ENCODE assay signal across 5 cellular contexts in genomic region chr17:60641126-60641525, GRCh38.
"Had no signal": no experiment of that assay in that cellular context is flagged by ENCODE, and none has a peak within 500 bp of the region (broad histone marks: within the 10 kb centered on the region; RNA-seq: fewer than 3 reads in every experiment).

No MANE protein-coding gene starts in this region.

- H3K27me3 ChIP-seq: right atrium auricular region had no signal

- H3K4me1 ChIP-seq: right atrium auricular region had no signal

- DNase-seq: activated naive CD8-positive, alpha-beta T cell treated with anti-CD3 and anti-CD28 coated beads, Interleukin-2, amount 10 ng/mL, durations not matched to agents 7 days and 5 days had no signal

- H3K4me3 Mint-ChIP-seq: activated naive CD8-positive, alpha-beta T cell treated with anti-CD3 and anti-CD28 coated beads, Interleukin-2, amount 10 ng/mL, durations not matched to agents 7 days and 5 days; natural killer cell treated with Interleukin-12 subunit alpha and Interleukin-12 subunit beta and Interleukin-15 and Interleukin-18, amount 100 ng/mL, for 72 hours; WTC11 had no signal

- H3K36me3 Mint-ChIP-seq: natural killer cell treated with Interleukin-12 subunit alpha and Interleukin-12 subunit beta and Interleukin-15 and Interleukin-18, amount 100 ng/mL, for 72 hours had no signal

- H3K4me3 ChIP-seq: right atrium auricular region had no signal

- H3K9me3 ChIP-seq: right atrium auricular region had no signal

- H3K9me3 Mint-ChIP-seq: activated naive CD8-positive, alpha-beta T cell treated with anti-CD3 and anti-CD28 coated beads, Interleukin-2, amount 10 ng/mL, durations not matched to agents 7 days and 5 days; natural killer cell treated with Interleukin-12 subunit alpha and Interleukin-12 subunit beta and Interleukin-15 and Interleukin-18, amount 100 ng/mL, for 72 hours; WTC11 had no signal

- H3K27ac Mint-ChIP-seq: activated naive CD8-positive, alpha-beta T cell treated with anti-CD3 and anti-CD28 coated beads, Interleukin-2, amount 10 ng/mL, durations not matched to agents 7 days and 5 days; natural killer cell treated with Interleukin-12 subunit alpha and Interleukin-12 subunit beta and Interleukin-15 and Interleukin-18, amount 100 ng/mL, for 72 hours; progenitor cell of endocrine pancreas; WTC11 had no signal

- H3K27me3 Mint-ChIP-seq: activated naive CD8-positive, alpha-beta T cell treated with anti-CD3 and anti-CD28 coated beads, Interleukin-2, amount 10 ng/mL, durations not matched to agents 7 days and 5 days; natural killer cell treated with Interleukin-12 subunit alpha and Interleukin-12 subunit beta and Interleukin-15 and Interleukin-18, amount 100 ng/mL, for 72 hours; progenitor cell of endocrine pancreas had no signal

- H3K27ac ChIP-seq: right atrium auricular region had no signal
